Comparison of ENCODE assay signal across 1 cellular context in genomic region chr12:4273651-4274395, GRCh38.
TF ChIP-seq lines count a peak whose summit lies in the region.

CCND2 (plus strand) TSS chr12:4273762; CDS start chr12:4274041, 279 bp downstream.

TF ChIP-seq in GM12878, 131 proteins besides CTCF, POLR2A, EP300 and RAD21 (continued from another document and continues in another):
- no peak for TF ChIP-seq CUX1 (IDR thresholded peaks at IDR 0.05; ENCODE audit: insufficient replicate concordance, low read depth, low read length)
- no peak for TF ChIP-seq MAX (IDR thresholded peaks at IDR 0.05; ENCODE audit: low read depth, low read length)
- no peak for TF ChIP-seq FOXM1 (IDR thresholded peaks at IDR 0.05; ENCODE audit: low read depth, low read length)
- no peak for TF ChIP-seq SMC3 (IDR thresholded peaks at IDR 0.05; ENCODE audit: borderline replicate concordance, low read length)
- no peak for TF ChIP-seq CHD4 (IDR thresholded peaks at IDR 0.05)
- TF ChIP-seq SMAD1 (IDR thresholded peaks at IDR 0.05; ENCODE audit: low read depth, partially characterized antibody): peak; percentile 91
- TF ChIP-seq KLF5 (IDR thresholded peaks at IDR 0.05; ENCODE audit: partially characterized antibody): peak; percentile 21
- TF ChIP-seq CEBPB (IDR thresholded peaks at IDR 0.05; ENCODE audit: borderline replicate concordance in 1 of 2, low read depth in 2 of 2, low read length in 2 of 2): no peak
- peak; percentile 33; the same call in 1 of the 2 replicates for TF ChIP-seq CHD1 (IDR thresholded peaks at IDR 0.05; ENCODE audit: low read depth, low read length)
- peak; percentile 44 for TF ChIP-seq SP1 (IDR thresholded peaks at IDR 0.05; ENCODE audit: low read depth, low read length)
- TF ChIP-seq IRF5 (IDR thresholded peaks at IDR 0.05; ENCODE audit: borderline replicate concordance): no peak
- TF ChIP-seq RUNX3 (IDR thresholded peaks at IDR 0.05; ENCODE audit: low read length): peak; percentile 35; the same call in 1 of the 2 replicates
- TF ChIP-seq DPF2 (IDR thresholded peaks at IDR 0.05): peak; percentile 37
- TF ChIP-seq MXI1 (IDR thresholded peaks at IDR 0.05; ENCODE audit: low read depth, low read length): no peak
- TF ChIP-seq HDGF (IDR thresholded peaks at IDR 0.05): peak; percentile 87
- TF ChIP-seq HDAC2 (IDR thresholded peaks at IDR 0.05): no peak
- no peak for TF ChIP-seq E2F4 (IDR thresholded peaks at IDR 0.05; ENCODE audit: low read depth, low read length)
- TF ChIP-seq CBX5 (IDR thresholded peaks at IDR 0.05; ENCODE audit: low read depth): no peak
- peak; percentile 24 to 51; a peak in 2 of 4 replicates for TF ChIP-seq BHLHE40 (IDR thresholded peaks at IDR 0.05; ENCODE audit: borderline replicate concordance in 1 of 2, low read depth in 2 of 2, low read length in 1 of 2)
- no peak for TF ChIP-seq EZH2 (IDR thresholded peaks at IDR 0.05; ENCODE audit: borderline replicate concordance, control insufficient read depth, low read depth, low read length)
- no peak for TF ChIP-seq EGR1 (IDR thresholded peaks at IDR 0.05; ENCODE audit: borderline replicate concordance in 1 of 2, low read depth in 2 of 2, low read length in 2 of 2)
- no peak for TF ChIP-seq ZZZ3 (IDR thresholded peaks at IDR 0.05; ENCODE audit: control insufficient read depth, insufficient read length, low read depth)
- 0 out of 2 replicates have a peak, but pooled peaks have one; percentile 12 for TF ChIP-seq ZSCAN29 (IDR thresholded peaks at IDR 0.05)
- 0 out of 2 replicates have a peak, but pooled peaks have one; percentile 19 for TF ChIP-seq YY1 (IDR thresholded peaks at IDR 0.05; ENCODE audit: low read depth, low read length)
- TF ChIP-seq BACH1 (IDR thresholded peaks at IDR 0.05; ENCODE audit: borderline replicate concordance): peak; percentile 91
- TF ChIP-seq USF1 (IDR thresholded peaks at IDR 0.05; ENCODE audit: borderline replicate concordance, extremely low read length, insufficient read depth, low read depth, low read length): no peak
- peak; percentile 46; the same call in 1 of the 2 replicates for TF ChIP-seq PAX5 (IDR thresholded peaks at IDR 0.05; ENCODE audit: borderline replicate concordance, low read depth, low read length)
- TF ChIP-seq USF2 (IDR thresholded peaks at IDR 0.05; ENCODE audit: borderline replicate concordance, low read depth, low read length): no peak
- TF ChIP-seq TCF7 (IDR thresholded peaks at IDR 0.05; ENCODE audit: borderline replicate concordance): no peak
- no peak for TF ChIP-seq JUND (IDR thresholded peaks at IDR 0.05; ENCODE audit: low read depth, low read length)
- TF ChIP-seq ATF2 (IDR thresholded peaks at IDR 0.05; ENCODE audit: low read length): no peak
- TF ChIP-seq ZNF592 (IDR thresholded peaks at IDR 0.05): no peak
- no peak for TF ChIP-seq RB1 (IDR thresholded peaks at IDR 0.05; ENCODE audit: borderline replicate concordance)
- TF ChIP-seq FOS (IDR thresholded peaks at IDR 0.05; ENCODE audit: borderline replicate concordance, extremely low read depth, insufficient read length): no peak
- TF ChIP-seq POLR2AphosphoS2 (IDR thresholded peaks at IDR 0.05; ENCODE audit: low read depth, low read length): peak; percentile 97
- TF ChIP-seq SMARCA5 (IDR thresholded peaks at IDR 0.05): peak; percentile 55; the same call in 1 of the 2 replicates
- TF ChIP-seq GATAD2B (conservative IDR thresholded peaks at IDR 0.05; ENCODE audit: low read depth): peak; percentile 49; the same call in 1 of the 2 replicates
- TF ChIP-seq PAX8 (IDR thresholded peaks at IDR 0.05): no peak
- no peak for TF ChIP-seq ZBTB4 (CRISPR knock-in tag; IDR thresholded peaks at IDR 0.05)
- TF ChIP-seq IRF4 (IDR thresholded peaks at IDR 0.05; ENCODE audit: low read depth, low read length): no peak
- TF ChIP-seq NFXL1 (IDR thresholded peaks at IDR 0.05; ENCODE audit: borderline replicate concordance): peak; percentile 98
- TF ChIP-seq ETV6 (conservative IDR thresholded peaks at IDR 0.05 in 1 of 2, IDR thresholded peaks at IDR 0.05 in 1 of 2; ENCODE audit: borderline replicate concordance in 1 of 2, low read depth in 1 of 2): no peak
- TF ChIP-seq SREBF2 (IDR thresholded peaks at IDR 0.05; ENCODE audit: low read length): no peak
- TF ChIP-seq TCF3 (IDR thresholded peaks at IDR 0.05; ENCODE audit: borderline replicate concordance, insufficient read depth, low read depth, low read length): peak; percentile 8; the same call in 1 of the 2 replicates
- no peak for TF ChIP-seq ZNF217 (IDR thresholded peaks at IDR 0.05)
- peak; percentile 98 for TF ChIP-seq POLR2AphosphoS5 (IDR thresholded peaks at IDR 0.05; ENCODE audit: low read length)
